In genomic region chr2:97644023-97644717, GRCh38 we compare ENCODE assay signal across 27 cellular contexts. TPM values are rescaled to one million over a fixed set of nuclear protein-coding genes. Genes with fewer than 3 reads are reported as not detected.
DNase-seq lines count a peak whose midpoint lies in the region; ATAC-seq and TF ChIP-seq lines count a peak whose summit lies in the region.
"Had no signal": no experiment of that assay in that cellular context is flagged by ENCODE, and none has a peak within 500 bp of the region (broad histone marks: within the 10 kb centered on the region; RNA-seq: fewer than 3 reads in every experiment).

No MANE protein-coding gene starts in this region.

- no peak overlapping the region for H3K27ac Mint-ChIP-seq in activated CD8-positive, alpha-beta T cell treated with anti-CD3 and anti-CD28 coated beads for 36 hours
- no peak overlapping the region for H3K27ac Mint-ChIP-seq in activated CD8-positive, alpha-beta T cell treated with anti-CD3 and anti-CD28 coated beads, Interleukin-2, amount 10 ng/mL, durations not matched to agents 7 days and 5 days
- no peak overlapping the region for H3K27ac Mint-ChIP-seq in GM23338
- peak overlapping the region; percentile 53 for H3K27ac Mint-ChIP-seq in neural progenitor cell
- H3K27ac Mint-ChIP-seq in naive thymus-derived CD4-positive, alpha-beta T cell: no peak overlapping the region
- H3K27ac Mint-ChIP-seq: H9; progenitor cell of endocrine pancreas; T-helper 2 cell treated with Interferon-gamma antibody and Interleukin-4, amounts not matched to agents 5 μg/mL and 100 μg/mL, for 36 hours had no signal

- peak overlapping the region; percentile 90 for H3K4me3 Mint-ChIP-seq in activated CD8-positive, alpha-beta T cell treated with anti-CD3 and anti-CD28 coated beads for 36 hours
- H3K4me3 Mint-ChIP-seq in activated CD8-positive, alpha-beta T cell treated with anti-CD3 and anti-CD28 coated beads, Interleukin-2, amount 10 ng/mL, durations not matched to agents 7 days and 5 days: no peak overlapping the region
- H3K4me3 Mint-ChIP-seq in GM23338 (no peak overlapping the region), neural progenitor cell (peak overlapping the region; percentile 50)
- peak overlapping the region in 4 of 10 donors; percentile 5 to 49 (median 22) for H3K4me3 Mint-ChIP-seq in naive thymus-derived CD4-positive, alpha-beta T cell

- peaks cover 22% of the 10 kb centered on the region for H3K36me3 Mint-ChIP-seq in activated CD8-positive, alpha-beta T cell treated with anti-CD3 and anti-CD28 coated beads for 36 hours (ENCODE audit: low read depth)
- peaks cover 22% of the 10 kb centered on the region for H3K36me3 Mint-ChIP-seq in activated CD8-positive, alpha-beta T cell treated with anti-CD3 and anti-CD28 coated beads, Interleukin-2, amount 10 ng/mL, durations not matched to agents 7 days and 5 days (ENCODE audit: low read depth)
- H3K36me3 Mint-ChIP-seq in GM23338 (ENCODE audit: low read depth): peaks cover 25% of the 10 kb centered on the region
- H3K36me3 Mint-ChIP-seq in neural progenitor cell: peaks cover 13% of the 10 kb centered on the region
- peaks cover 0 to 17% (median 15%) of the 10 kb centered on the region in 5 donors for H3K36me3 Mint-ChIP-seq in naive thymus-derived CD4-positive, alpha-beta T cell

- H3K4me1 Mint-ChIP-seq in activated CD8-positive, alpha-beta T cell treated with anti-CD3 and anti-CD28 coated beads for 36 hours (ENCODE audit: low read depth): peaks cover 15% of the 10 kb centered on the region
- peaks cover 17% of the 10 kb centered on the region for H3K4me1 Mint-ChIP-seq in activated CD8-positive, alpha-beta T cell treated with anti-CD3 and anti-CD28 coated beads, Interleukin-2, amount 10 ng/mL, durations not matched to agents 7 days and 5 days (ENCODE audit: low read depth)
- H3K4me1 Mint-ChIP-seq in GM23338: peaks cover 5% of the 10 kb centered on the region; the same call in 2 of the 3 replicates
- peaks cover 21% of the 10 kb centered on the region for H3K4me1 Mint-ChIP-seq in neural progenitor cell
- peaks cover 15 to 32% (median 24%) of the 10 kb centered on the region in 7 donors for H3K4me1 Mint-ChIP-seq in naive thymus-derived CD4-positive, alpha-beta T cell

- H3K27me3 Mint-ChIP-seq in activated CD8-positive, alpha-beta T cell treated with anti-CD3 and anti-CD28 coated beads for 36 hours: peaks cover 3% of the 10 kb centered on the region
- H3K27me3 Mint-ChIP-seq in activated CD8-positive, alpha-beta T cell treated with anti-CD3 and anti-CD28 coated beads, Interleukin-2, amount 10 ng/mL, durations not matched to agents 7 days and 5 days (ENCODE audit: low read depth): peaks cover 9% of the 10 kb centered on the region
- H3K27me3 Mint-ChIP-seq in GM23338 (ENCODE audit: insufficient read depth, low read depth, poor library complexity) (peaks cover 5% of the 10 kb centered on the region), neural progenitor cell (ENCODE audit: insufficient read depth, low read depth) (peaks cover 3% of the 10 kb centered on the region)
- peaks cover 0 to 12% (median 0%) of the 10 kb centered on the region in 5 donors for H3K27me3 Mint-ChIP-seq in naive thymus-derived CD4-positive, alpha-beta T cell
- H3K27me3 Mint-ChIP-seq: progenitor cell of endocrine pancreas had no signal

- ATAC-seq in activated CD8-positive, alpha-beta T cell treated with anti-CD3 and anti-CD28 coated beads for 36 hours: no peak
- ATAC-seq in activated CD8-positive, alpha-beta T cell treated with anti-CD3 and anti-CD28 coated beads, Interleukin-2, amount 10 ng/mL, durations not matched to agents 7 days and 5 days: no peak
- ATAC-seq in GM23338 (no peak), esophagus mucosa (no peak)
- ATAC-seq in naive thymus-derived CD4-positive, alpha-beta T cell: no peak

- H3K4me2 ChIP-seq in GM23338: no peak overlapping the region; the same call in 1 of the 2 replicates
- no peak overlapping the region for H3K4me2 ChIP-seq in neural progenitor cell

- H3K27ac ChIP-seq in GM23338 (ENCODE audit: low read depth) (0 out of 2 replicates have a peak overlapping the region, but pooled peaks have one; percentile 75), neural progenitor cell (no peak overlapping the region)
- no peak overlapping the region for H3K27ac ChIP-seq in naive thymus-derived CD4-positive, alpha-beta T cell (ENCODE audit: low read depth, low read length)

- H3K9ac ChIP-seq in neural progenitor cell: no peak overlapping the region

- H3K9me3 ChIP-seq in neural progenitor cell (ENCODE audit: low read depth): no peaks in the 10 kb centered on the region
- no peaks in the 10 kb centered on the region for H3K9me3 ChIP-seq in naive thymus-derived CD4-positive, alpha-beta T cell (ENCODE audit: control insufficient read depth in 2 of 3, low read length in 3 of 3)
- H3K9me3 ChIP-seq: right lobe of liver, thoracic aorta, uterus had no signal

- H3K36me3 ChIP-seq in GM23338 (ENCODE audit: insufficient read depth): peaks cover 20% of the 10 kb centered on the region
- H3K36me3 ChIP-seq in neural progenitor cell: peaks cover 9% of the 10 kb centered on the region
- peaks cover 7 to 28% (median 16%) of the 10 kb centered on the region in 3 experiments for H3K36me3 ChIP-seq in naive thymus-derived CD4-positive, alpha-beta T cell (ENCODE audit: control insufficient read depth in 2 of 3, insufficient read depth in 3 of 3, low read length in 3 of 3)
- H3K36me3 ChIP-seq: uterus had no signal

- H3K9me2 ChIP-seq in GM23338 (ENCODE audit: insufficient read depth): no peaks in the 10 kb centered on the region

- H3K9me3 Mint-ChIP-seq in activated CD8-positive, alpha-beta T cell treated with anti-CD3 and anti-CD28 coated beads for 36 hours: no peaks in the 10 kb centered on the region
- H3K9me3 Mint-ChIP-seq in activated CD8-positive, alpha-beta T cell treated with anti-CD3 and anti-CD28 coated beads, Interleukin-2, amount 10 ng/mL, durations not matched to agents 7 days and 5 days (ENCODE audit: insufficient read depth): no peaks in the 10 kb centered on the region
- no peaks in the 10 kb centered on the region; the same call in 2 of the 3 replicates for H3K9me3 Mint-ChIP-seq in GM23338
- H3K9me3 Mint-ChIP-seq in neural progenitor cell: no peaks in the 10 kb centered on the region
- no peaks in the 10 kb centered on the region for H3K9me3 Mint-ChIP-seq in naive thymus-derived CD4-positive, alpha-beta T cell
- H3K9me3 Mint-ChIP-seq: central memory CD8-positive, alpha-beta T cell; H9; stimulated activated naive CD8-positive, alpha-beta T cell treated with anti-CD3 and anti-CD28 coated beads, Interleukin-15, amount 100 ng/mL, for 72 hours; T-helper 2 cell treated with Interferon-gamma antibody and Interleukin-4, amounts not matched to agents 5 μg/mL and 100 μg/mL, for 36 hours had no signal

- intact Hi-C loops in activated CD8-positive, alpha-beta T cell treated with anti-CD3 and anti-CD28 coated beads for 36 hours (cut with micrococcal nuclease): no loop called here
- intact Hi-C loops in naive thymus-derived CD4-positive, alpha-beta T cell (cut with micrococcal nuclease): loop anchor here in 1 of 2 donors (2.0 to 10.0 kb wide), 3 partner anchors 69 to 879 kb away; partner anchors contain the start of genes CNNM4, TMEM131 and ZAP70

- H3F3A ChIP-seq in GM23338 (replicated peaks; ENCODE audit: low read depth) (no peaks in the 10 kb centered on the region), neural progenitor cell (ENCODE audit: low read depth) (no peaks in the 10 kb centered on the region)

- H3K4me1 ChIP-seq in GM23338 (ENCODE audit: insufficient read depth) (peaks cover 6% of the 10 kb centered on the region; the same call in 1 of the 2 replicates), neural progenitor cell (peaks cover 12% of the 10 kb centered on the region)
- peaks cover 15 to 17% of the 10 kb centered on the region in 2 donors for H3K4me1 ChIP-seq in naive thymus-derived CD4-positive, alpha-beta T cell (ENCODE audit: control insufficient read depth in 2 of 2, insufficient read depth in 2 of 2, low read length in 2 of 2)
- H3K4me1 ChIP-seq: uterus had no signal

- H3K79me2 ChIP-seq in GM23338 (replicated peaks; ENCODE audit: insufficient read depth) (peaks cover 14% of the 10 kb centered on the region), neural progenitor cell (ENCODE audit: low read depth) (peaks cover 15% of the 10 kb centered on the region)

- no peaks in the 10 kb centered on the region for H4K20me1 ChIP-seq in GM23338 (replicated peaks; ENCODE audit: insufficient read depth)
- H4K20me1 ChIP-seq in neural progenitor cell (ENCODE audit: low read depth): peaks cover 6% of the 10 kb centered on the region

- POLR2A ChIA-PET in activated CD8-positive, alpha-beta T cell treated with anti-CD3 and anti-CD28 coated beads for 36 hours (lab: Charles Lee): interaction anchor here (0.9 to 11.0 kb wide), 3 partner anchors 12 to 20 kb away, joined by 3 to 210 read pairs (median 36); partner anchors contain the start of gene ACTR1B
- POLR2A ChIA-PET in activated CD8-positive, alpha-beta T cell treated with anti-CD3 and anti-CD28 coated beads, Interleukin-2, amount 10 ng/mL, durations not matched to agents 7 days and 5 days (lab: Charles Lee): interaction anchor here (11.8 kb wide), 1 partner anchor 18 kb away, joined by 187 read pairs; the partner anchor contains the start of gene ACTR1B
- POLR2A ChIA-PET in naive thymus-derived CD4-positive, alpha-beta T cell (lab: Charles Lee): interaction anchor here (1.6 to 7.3 kb wide), 2 partner anchors 19 to 26 kb away, joined by 3 to 162 read pairs; partner anchors contain the start of gene ACTR1B

- no peak for DNase-seq in activated CD8-positive, alpha-beta T cell treated with anti-CD3 and anti-CD28 coated beads for 36 hours
- DNase-seq in activated CD8-positive, alpha-beta T cell treated with anti-CD3 and anti-CD28 coated beads, Interleukin-2, amount 10 ng/mL, durations not matched to agents 7 days and 5 days: no peak
- DNase-seq in GM23338 (ENCODE audit: low spot score): no peak
- DNase-seq in cerebellum (ENCODE audit: low spot score): peak; percentile 1
- DNase-seq in neural progenitor cell (ENCODE audit: low spot score): no peak
- DNase-seq in naive thymus-derived CD4-positive, alpha-beta T cell: no peak
- no peak for DNase-seq in activated naive CD4-positive, alpha-beta T cell treated with Interleukin-2 at 50 U/mL for 16 hours
- DNase-seq: 8988T; activated CD4-positive, alpha-beta T cell treated with anti-CD3 and anti-CD28 coated beads for 4 hours; activated effector memory CD4-positive, alpha-beta T cell treated with Interleukin-2 at 50 U/mL for 16 hours; dermis blood vessel endothelial cell; H9; hippocampal formation; Kasumi-1; NCI-H1436; NCI-H2081; NCI-H345; right lobe of liver; SHP77 treated with DMSO at 0.1 percent for 48 hours; stimulated activated CD8-positive, alpha-beta memory T cell treated with anti-CD3 and anti-CD28 coated beads, Interleukin-4, amount 100 ng/mL, for 48 hours; stimulated activated naive CD8-positive, alpha-beta T cell treated with anti-CD3 and anti-CD28 coated beads, Interleukin-15, amount 100 ng/mL, for 72 hours; uterus had no signal

- CTCF ChIA-PET in activated CD8-positive, alpha-beta T cell treated with anti-CD3 and anti-CD28 coated beads for 36 hours (lab: Charles Lee): interaction anchor here (3.0 to 7.3 kb wide), 3 partner anchors 19 to 54 kb away, joined by 18 to 68 read pairs (median 33); partner anchors contain the start of gene ACTR1B
- CTCF ChIA-PET in activated CD8-positive, alpha-beta T cell treated with anti-CD3 and anti-CD28 coated beads, Interleukin-2, amount 10 ng/mL, durations not matched to agents 7 days and 5 days (lab: Charles Lee): interaction anchor here (0.8 to 4.2 kb wide), 4 partner anchors 10 to 56 kb away, joined by 4 to 47 read pairs (median 22); partner anchors contain the start of gene ACTR1B
- CTCF ChIA-PET in naive thymus-derived CD4-positive, alpha-beta T cell (lab: Charles Lee): interaction anchor here (1.3 to 1.9 kb wide), 2 partner anchors 21 to 54 kb away, joined by 4 to 5 read pairs; no protein-coding TSS in a partner anchor

- TF ChIP-seq CTCF in activated CD8-positive, alpha-beta T cell treated with anti-CD3 and anti-CD28 coated beads for 36 hours (IDR thresholded peaks at IDR 0.05): no peak
- no peak for TF ChIP-seq CTCF in GM23338 (conservative IDR thresholded peaks at IDR 0.05; ENCODE audit: low read depth in 2 of 2)
- TF ChIP-seq CTCF in neural progenitor cell (IDR thresholded peaks at IDR 0.05): no peak

- H3K27me3 ChIP-seq in GM23338 (ENCODE audit: insufficient read depth): no peaks in the 10 kb centered on the region
- no peaks in the 10 kb centered on the region for H3K27me3 ChIP-seq in neural progenitor cell
- H3K27me3 ChIP-seq in naive thymus-derived CD4-positive, alpha-beta T cell (ENCODE audit: control insufficient read depth in 2 of 2, insufficient read depth in 2 of 2, low read length in 2 of 2): no peaks in the 10 kb centered on the region
- H3K27me3 ChIP-seq: right lobe of liver, uterus had no signal

- no peak overlapping the region for H2AFZ ChIP-seq in GM23338
- no peak overlapping the region for H2AFZ ChIP-seq in neural progenitor cell (replicated peaks)

- H3K4me3 ChIP-seq in GM23338 (no peak overlapping the region), neural progenitor cell (no peak overlapping the region)
- H3K4me3 ChIP-seq in naive thymus-derived CD4-positive, alpha-beta T cell (ENCODE audit: low read length): no peak overlapping the region

RNA-seq across cellular contexts. Expression of gene COX5B, which starts 1.7 kb away (rescaled TPM):
- 100 to 1,000 TPM; 233 to 238 TPM for total RNA-seq in activated CD8-positive, alpha-beta T cell treated with anti-CD3 and anti-CD28 coated beads for 36 hours
- 100 to 1,000 TPM; 215 to 216 TPM for total RNA-seq in activated CD8-positive, alpha-beta T cell treated with anti-CD3 and anti-CD28 coated beads, Interleukin-2, amount 10 ng/mL, durations not matched to agents 7 days and 5 days
- total RNA-seq in GM23338 (2014; rRNA removed; shearing (Covaris generic)): 260 and 305 TPM in 2 replicates
- polyA plus RNA-seq in GM23338 (2016; fragmentation: Nextera tagmentation; extraction: Ambion mirVana): 666 and 733 TPM in 2 replicates
- total RNA-seq in cerebellum (120 TPM), neural progenitor cell (ENCODE audit: low replicate concordance) (148 and 181 TPM in 2 replicates), esophagus mucosa (302 TPM)
- total RNA-seq in naive thymus-derived CD4-positive, alpha-beta T cell: 100 to 1,000 TPM; 111 to 213 (median 122) TPM
- 100 to 1,000 TPM; 225 to 385 TPM for polyA plus RNA-seq in naive thymus-derived CD4-positive, alpha-beta T cell

RNA-seq across cellular contexts. Expression of gene ACTR1B, which starts 19.7 kb away (rescaled TPM):
- total RNA-seq in activated CD8-positive, alpha-beta T cell treated with anti-CD3 and anti-CD28 coated beads for 36 hours: 100 to 1,000 TPM; 143 to 150 TPM
- 10 to 100 TPM; 73.2 to 74.3 TPM for total RNA-seq in activated CD8-positive, alpha-beta T cell treated with anti-CD3 and anti-CD28 coated beads, Interleukin-2, amount 10 ng/mL, durations not matched to agents 7 days and 5 days
- total RNA-seq in GM23338 (2014; rRNA removed; shearing (Covaris generic)): 41.5 and 42.5 TPM in 2 replicates
- 27.2 and 27.4 TPM in 2 replicates for polyA plus RNA-seq in GM23338 (2016; fragmentation: Nextera tagmentation; extraction: Ambion mirVana)
- total RNA-seq in cerebellum (28.6 TPM), neural progenitor cell (ENCODE audit: low replicate concordance) (42.9 and 73.2 TPM in 2 replicates), esophagus mucosa (40.3 TPM)
- 10 to 100 TPM; 75.9 to 95.5 (median 89.5) TPM for total RNA-seq in naive thymus-derived CD4-positive, alpha-beta T cell
- 10 to 100 TPM; 13.2 to 14.7 TPM for polyA plus RNA-seq in naive thymus-derived CD4-positive, alpha-beta T cell

RNA-seq across cellular contexts. Expression of gene C2orf92, which starts 25.3 kb away (rescaled TPM):
- total RNA-seq in activated CD8-positive, alpha-beta T cell treated with anti-CD3 and anti-CD28 coated beads for 36 hours: 10 to 100 TPM in 1 of 2 experiments, 1 to 10 TPM in 1; 6.8 to 11.7 TPM
- total RNA-seq in activated CD8-positive, alpha-beta T cell treated with anti-CD3 and anti-CD28 coated beads, Interleukin-2, amount 10 ng/mL, durations not matched to agents 7 days and 5 days: 1 to 10 TPM; 4.0 to 5.5 TPM
- 2.6 and 2.9 TPM in 2 replicates for total RNA-seq in GM23338 (2014; rRNA removed; shearing (Covaris generic))
- 1.7 and 2.6 TPM in 2 replicates for polyA plus RNA-seq in GM23338 (2016; fragmentation: Nextera tagmentation; extraction: Ambion mirVana)
- total RNA-seq in cerebellum (15.7 TPM), neural progenitor cell (ENCODE audit: low replicate concordance) (3.3 and 6.2 TPM in 2 replicates), esophagus mucosa (1.7 TPM)
- total RNA-seq in naive thymus-derived CD4-positive, alpha-beta T cell: 10 to 100 TPM; 10.7 to 23.4 (median 21.0) TPM
- 1 to 10 TPM in 1 of 2 donors, under 1 TPM in 1; 0.66 to 1.1 TPM for polyA plus RNA-seq in naive thymus-derived CD4-positive, alpha-beta T cell

RNA-seq across cellular contexts. Expression of gene ANKRD36B, which starts 54.5 kb away (rescaled TPM):
- 10 to 100 TPM; 23.6 to 31.3 TPM for total RNA-seq in activated CD8-positive, alpha-beta T cell treated with anti-CD3 and anti-CD28 coated beads for 36 hours
- total RNA-seq in activated CD8-positive, alpha-beta T cell treated with anti-CD3 and anti-CD28 coated beads, Interleukin-2, amount 10 ng/mL, durations not matched to agents 7 days and 5 days: 10 to 100 TPM; 51.3 to 59.2 TPM
- total RNA-seq in GM23338 (2014; rRNA removed; shearing (Covaris generic)): 13.9 and 15.7 TPM in 2 replicates
- polyA plus RNA-seq in GM23338 (2016; fragmentation: Nextera tagmentation; extraction: Ambion mirVana): 9.4 and 14.5 TPM in 2 replicates
- 278 TPM for total RNA-seq in cerebellum
- total RNA-seq in neural progenitor cell (ENCODE audit: low replicate concordance): 37.7 and 61.1 TPM in 2 replicates
- 10 to 100 TPM; 51.2 to 81.3 (median 70.8) TPM for total RNA-seq in naive thymus-derived CD4-positive, alpha-beta T cell
- 10 to 100 TPM; 17.1 to 21.9 TPM for polyA plus RNA-seq in naive thymus-derived CD4-positive, alpha-beta T cell
- total RNA-seq in esophagus mucosa: 5.4 TPM

Comparison
In these comparisons a context has a peak if more than half of its experiments do, and no peak if none do; other contexts are left out.
1. H3K4me3 Mint-ChIP-seq: peak in activated CD8-positive, alpha-beta T cell treated with anti-CD3 and anti-CD28 coated beads for 36 hours (single experiment) and neural progenitor cell (single experiment); none in activated CD8-positive, alpha-beta T cell treated with anti-CD3 and anti-CD28 coated beads, Interleukin-2, amount 10 ng/mL, durations not matched to agents 7 days and 5 days (single experiment) and GM23338 (single experiment).